Comparison of ENCODE assay signal across 1 cellular context in the genomic region with DNA sequence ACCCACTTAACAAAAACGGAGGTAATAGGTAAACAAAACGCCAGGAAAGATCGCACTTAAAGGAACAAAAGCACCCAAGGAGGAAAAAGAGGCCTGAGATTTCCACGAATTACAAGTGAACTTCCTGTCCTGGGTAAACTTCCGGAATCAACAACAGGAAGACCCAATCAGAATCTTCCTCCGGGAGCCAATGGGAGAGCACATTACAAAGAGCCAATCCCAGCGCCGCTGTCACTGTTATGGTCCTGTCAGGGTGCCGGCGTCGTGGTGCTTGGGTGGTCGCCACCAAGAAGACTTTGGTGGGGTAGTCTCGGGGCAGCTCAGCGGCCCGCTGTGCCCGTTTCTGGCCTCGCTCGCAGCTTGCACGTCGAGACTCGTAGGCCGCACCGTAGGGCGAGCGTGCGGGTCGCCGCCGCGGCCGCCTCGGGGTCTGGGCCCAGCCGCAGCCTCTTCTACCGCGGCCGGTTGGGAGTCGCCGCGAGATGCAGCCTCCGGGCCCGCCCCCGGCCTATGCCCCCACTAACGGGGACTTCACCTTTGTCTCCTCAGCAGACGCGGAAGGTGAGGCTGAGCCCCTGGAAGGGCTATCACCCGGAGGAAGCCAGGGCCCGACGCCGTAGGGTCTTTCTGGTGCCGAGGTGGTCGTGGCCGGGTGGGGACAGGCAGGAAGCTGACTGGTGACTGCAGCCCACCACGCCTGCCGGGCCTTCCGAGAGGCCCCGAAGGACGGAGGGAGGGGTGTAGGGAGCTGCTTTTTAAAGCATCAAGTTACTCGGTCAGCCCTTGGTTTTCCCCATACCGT.
TF ChIP-seq lines count a peak whose summit lies in the region.

YIPF4 (plus strand) TSS at position 231 of the 802 bp plus-strand sequence; CDS start at position 483, 252 bp downstream.

TF ChIP-seq in HepG2, 621 proteins besides CTCF, POLR2A, EP300 and RAD21 (continued from another document and continues in another):
- TF ChIP-seq THAP9 (CRISPR knock-in tag; IDR thresholded peaks at IDR 0.05; ENCODE audit: borderline replicate concordance): peak; percentile 83; the same call in 1 of the 2 replicates
- no peak for TF ChIP-seq PRPF4 (IDR thresholded peaks at IDR 0.05; ENCODE audit: low read depth, low read length, poor library complexity, severe bottlenecking)
- TF ChIP-seq ZNF724P (CRISPR knock-in tag; IDR thresholded peaks at IDR 0.05; ENCODE audit: borderline replicate concordance): peak; percentile 81; the same call in 1 of the 2 replicates
- peak; percentile 75 for TF ChIP-seq IKZF4 (CRISPR knock-in tag; IDR thresholded peaks at IDR 0.05; ENCODE audit: borderline replicate concordance, low read depth, not compliant biosample characterization)
- TF ChIP-seq ZNF883 (CRISPR knock-in tag; IDR thresholded peaks at IDR 0.05; ENCODE audit: not compliant biosample characterization): peak; percentile 94
- TF ChIP-seq ARHGAP35 (CRISPR knock-in tag; IDR thresholded peaks at IDR 0.05; ENCODE audit: borderline replicate concordance): peak; percentile 92; the same call in 1 of the 2 replicates
- peak; percentile 80; the same call in 1 of the 2 replicates for TF ChIP-seq BRCA1 (CRISPR knock-in tag; IDR thresholded peaks at IDR 0.05)
- TF ChIP-seq, protein P1, sequence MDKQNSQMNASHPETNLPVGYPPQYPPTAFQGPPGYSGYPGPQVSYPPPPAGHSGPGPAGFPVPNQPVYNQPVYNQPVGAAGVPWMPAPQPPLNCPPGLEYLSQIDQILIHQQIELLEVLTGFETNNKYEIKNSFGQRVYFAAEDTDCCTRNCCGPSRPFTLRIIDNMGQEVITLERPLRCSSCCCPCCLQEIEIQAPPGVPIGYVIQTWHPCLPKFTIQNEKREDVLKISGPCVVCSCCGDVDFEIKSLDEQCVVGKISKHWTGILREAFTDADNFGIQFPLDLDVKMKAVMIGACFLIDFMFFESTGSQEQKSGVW (CRISPR knock-in tag; IDR thresholded peaks at IDR 0.05; ENCODE audit: borderline replicate concordance): no peak; the same call in 1 of the 2 replicates
- no peak for TF ChIP-seq ZNF251 (CRISPR knock-in tag; IDR thresholded peaks at IDR 0.05)
- no peak; the same call in none of the 2 replicates for TF ChIP-seq AHDC1 (CRISPR knock-in tag; IDR thresholded peaks at IDR 0.05; ENCODE audit: borderline replicate concordance)
- TF ChIP-seq TBP (CRISPR knock-in tag; IDR thresholded peaks at IDR 0.05): no peak
- peak; percentile 88 for TF ChIP-seq FOXA1 (IDR thresholded peaks at IDR 0.05)
- TF ChIP-seq FOXA1 (CRISPR knock-in tag; IDR thresholded peaks at IDR 0.05): peak; percentile 96
- TF ChIP-seq ZNF337 (CRISPR knock-in tag; IDR thresholded peaks at IDR 0.05; ENCODE audit: borderline replicate concordance, low read depth): no peak
- peak; percentile 64 for TF ChIP-seq E2F1 (CRISPR knock-in tag; IDR thresholded peaks at IDR 0.05)
- 0 out of 2 replicates have a peak, but pooled peaks have one; percentile 26 for TF ChIP-seq SATB2 (CRISPR knock-in tag; IDR thresholded peaks at IDR 0.05)
- no peak for TF ChIP-seq GATA4 (IDR thresholded peaks at IDR 0.05; ENCODE audit: borderline replicate concordance, low read depth)
- TF ChIP-seq KLF15 (CRISPR knock-in tag; IDR thresholded peaks at IDR 0.05; ENCODE audit: borderline replicate concordance): peak; percentile 81; the same call in 1 of the 2 replicates
- no peak; the same call in 1 of the 2 replicates for TF ChIP-seq TEF (CRISPR knock-in tag; IDR thresholded peaks at IDR 0.05)
- peak; percentile 85 for TF ChIP-seq ZNF503 (CRISPR knock-in tag; IDR thresholded peaks at IDR 0.05)
- peak; percentile 72 for TF ChIP-seq ZNF160 (CRISPR knock-in tag; IDR thresholded peaks at IDR 0.05)
- TF ChIP-seq, protein P2, sequence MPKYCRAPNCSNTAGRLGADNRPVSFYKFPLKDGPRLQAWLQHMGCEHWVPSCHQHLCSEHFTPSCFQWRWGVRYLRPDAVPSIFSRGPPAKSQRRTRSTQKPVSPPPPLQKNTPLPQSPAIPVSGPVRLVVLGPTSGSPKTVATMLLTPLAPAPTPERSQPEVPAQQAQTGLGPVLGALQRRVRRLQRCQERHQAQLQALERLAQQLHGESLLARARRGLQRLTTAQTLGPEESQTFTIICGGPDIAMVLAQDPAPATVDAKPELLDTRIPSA (CRISPR knock-in tag; IDR thresholded peaks at IDR 0.05; ENCODE audit: borderline replicate concordance): 0 out of 2 replicates have a peak, but pooled peaks have one; percentile 21
- peak; percentile 88 for TF ChIP-seq ZBTB26 (CRISPR knock-in tag; IDR thresholded peaks at IDR 0.05; ENCODE audit: borderline replicate concordance)
- TF ChIP-seq, protein P3, sequence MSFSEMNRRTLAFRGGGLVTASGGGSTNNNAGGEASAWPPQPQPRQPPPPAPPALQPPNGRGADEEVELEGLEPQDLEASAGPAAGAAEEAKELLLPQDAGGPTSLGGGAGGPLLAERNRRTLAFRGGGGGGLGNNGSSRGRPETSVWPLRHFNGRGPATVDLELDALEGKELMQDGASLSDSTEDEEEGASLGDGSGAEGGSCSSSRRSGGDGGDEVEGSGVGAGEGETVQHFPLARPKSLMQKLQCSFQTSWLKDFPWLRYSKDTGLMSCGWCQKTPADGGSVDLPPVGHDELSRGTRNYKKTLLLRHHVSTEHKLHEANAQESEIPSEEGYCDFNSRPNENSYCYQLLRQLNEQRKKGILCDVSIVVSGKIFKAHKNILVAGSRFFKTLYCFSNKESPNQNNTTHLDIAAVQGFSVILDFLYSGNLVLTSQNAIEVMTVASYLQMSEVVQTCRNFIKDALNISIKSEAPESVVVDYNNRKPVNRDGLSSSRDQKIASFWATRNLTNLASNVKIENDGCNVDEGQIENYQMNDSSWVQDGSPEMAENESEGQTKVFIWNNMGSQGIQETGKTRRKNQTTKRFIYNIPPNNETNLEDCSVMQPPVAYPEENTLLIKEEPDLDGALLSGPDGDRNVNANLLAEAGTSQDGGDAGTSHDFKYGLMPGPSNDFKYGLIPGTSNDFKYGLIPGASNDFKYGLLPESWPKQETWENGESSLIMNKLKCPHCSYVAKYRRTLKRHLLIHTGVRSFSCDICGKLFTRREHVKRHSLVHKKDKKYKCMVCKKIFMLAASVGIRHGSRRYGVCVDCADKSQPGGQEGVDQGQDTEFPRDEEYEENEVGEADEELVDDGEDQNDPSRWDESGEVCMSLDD (CRISPR knock-in tag; IDR thresholded peaks at IDR 0.05; ENCODE audit: borderline replicate concordance): peak; percentile 90
- TF ChIP-seq MTF1 (CRISPR knock-in tag; IDR thresholded peaks at IDR 0.05): peak; percentile 23; the same call in 1 of the 2 replicates
- TF ChIP-seq ZNF550 (CRISPR knock-in tag; IDR thresholded peaks at IDR 0.05; ENCODE audit: borderline replicate concordance): 0 out of 2 replicates have a peak, but pooled peaks have one; percentile 52
- no peak; the same call in 1 of the 2 replicates for TF ChIP-seq ZNF556 (CRISPR knock-in tag; IDR thresholded peaks at IDR 0.05; ENCODE audit: borderline replicate concordance)
- TF ChIP-seq EEA1 (CRISPR knock-in tag; IDR thresholded peaks at IDR 0.05; ENCODE audit: borderline replicate concordance): peak; percentile 94; the same call in 1 of the 2 replicates
- TF ChIP-seq ZNF383 (CRISPR knock-in tag; IDR thresholded peaks at IDR 0.05; ENCODE audit: borderline replicate concordance): no peak
- TF ChIP-seq POLR2AphosphoS2 (IDR thresholded peaks at IDR 0.05; ENCODE audit: low read depth, low read length): 0 out of 2 replicates have a peak, but pooled peaks have one; percentile 60
- peak; percentile 89 for TF ChIP-seq RNF2 (conservative IDR thresholded peaks at IDR 0.05; ENCODE audit: low read depth)
- peak; percentile 57 for TF ChIP-seq YY1 (IDR thresholded peaks at IDR 0.05; ENCODE audit: insufficient read depth, insufficient replicate concordance, low read depth, low read length)
